In genomic region chr11:57742087-57742452, GRCh38 we compare ENCODE assay signal across 9 cellular contexts. TPM values are rescaled to one million over a fixed set of nuclear protein-coding genes. Genes with fewer than 3 reads are reported as not detected.
DNase-seq lines count a peak whose midpoint lies in the region.
"Had no signal": no experiment of that assay in that cellular context is flagged by ENCODE, and none has a peak within 500 bp of the region (broad histone marks: within the 10 kb centered on the region; RNA-seq: fewer than 3 reads in every experiment).

No MANE protein-coding gene starts in this region.

- H3K4me1 ChIP-seq in iPS-18a (ENCODE audit: control insufficient read depth, low read depth, low read length) (peaks cover 8% of the 10 kb centered on the region), stomach smooth muscle (ENCODE audit: control insufficient read depth, insufficient read depth, low read length) (peaks cover 13% of the 10 kb centered on the region)

- H3K27me3 ChIP-seq in iPS-18a (ENCODE audit: control insufficient read depth, insufficient read depth, low read length) (no peaks in the 10 kb centered on the region), stomach smooth muscle (ENCODE audit: control insufficient read depth in 1 of 2, insufficient read depth in 2 of 2, low read length in 2 of 2) (no peaks in the 10 kb centered on the region)

- H3K4me1 Mint-ChIP-seq in activated CD4-positive, alpha-beta memory T cell treated with anti-CD3 and anti-CD28 coated beads, Interleukin-2, amount 10 ng/mL, durations not matched to agents 7 days and 5 days, result peaks cover 28% of the 10 kb centered on the region

- CTCF ChIA-PET in activated CD4-positive, alpha-beta memory T cell treated with anti-CD3 and anti-CD28 coated beads, Interleukin-2, amount 10 ng/mL, durations not matched to agents 7 days and 5 days (lab: Charles Lee), result interaction anchor here (0.6 to 4.1 kb wide), 6 partner anchors 10 to 174 kb away, joined by 4 to 35 read pairs (median 4); partner anchors contain the start of genes BTBD18 and UBE2L6

- peak overlapping the region; percentile 98 for H3K4me3 Mint-ChIP-seq in activated CD4-positive, alpha-beta memory T cell treated with anti-CD3 and anti-CD28 coated beads, Interleukin-2, amount 10 ng/mL, durations not matched to agents 7 days and 5 days

- peak; percentile 16 for DNase-seq in SIG-M5 treated with dmso at 0.1 percent for 504 hours (lab: John Stamatoyannopoulos, UW; ENCODE audit: unreplicated experiment)
- DNase-seq in SIG-M5 (lab: John Stamatoyannopoulos, UW), result no peak
- no peak for DNase-seq in activated CD4-positive, alpha-beta memory T cell treated with anti-CD3 and anti-CD28 coated beads, Interleukin-2, amount 10 ng/mL, durations not matched to agents 7 days and 5 days
- DNase-seq in midbrain (lab: John Stamatoyannopoulos, UW), result no peak
- DNase-seq in T1000 (lab: John Stamatoyannopoulos, UW), result no peak
- no peak for DNase-seq in NCI-H1092 treated with DMSO at 0.1 percent for 48 hours (lab: John Stamatoyannopoulos, UW)

- H3K27ac ChIP-seq in iPS-18a (ENCODE audit: low read length), result peak overlapping the region; percentile 72
- peak overlapping the region; percentile 85 for H3K27ac ChIP-seq in stomach smooth muscle (ENCODE audit: low read length)

- H3K36me3 Mint-ChIP-seq in activated CD4-positive, alpha-beta memory T cell treated with anti-CD3 and anti-CD28 coated beads, Interleukin-2, amount 10 ng/mL, durations not matched to agents 7 days and 5 days (ENCODE audit: low read depth), result peaks cover 68% of the 10 kb centered on the region

- no peaks in the 10 kb centered on the region for H3K9me3 Mint-ChIP-seq in activated CD4-positive, alpha-beta memory T cell treated with anti-CD3 and anti-CD28 coated beads, Interleukin-2, amount 10 ng/mL, durations not matched to agents 7 days and 5 days

- peak overlapping the region; percentile 95 for H3K27ac Mint-ChIP-seq in activated CD4-positive, alpha-beta memory T cell treated with anti-CD3 and anti-CD28 coated beads, Interleukin-2, amount 10 ng/mL, durations not matched to agents 7 days and 5 days

- H3K36me3 ChIP-seq in iPS-18a (ENCODE audit: control insufficient read depth, low read depth, low read length), result peaks cover 49% of the 10 kb centered on the region
- peaks cover 37 to 41% of the 10 kb centered on the region in 2 donors for H3K36me3 ChIP-seq in stomach smooth muscle (ENCODE audit: control insufficient read depth in 2 of 2, insufficient read depth in 2 of 2, low read length in 2 of 2)

- POLR2A ChIA-PET in activated CD4-positive, alpha-beta memory T cell treated with anti-CD3 and anti-CD28 coated beads, Interleukin-2, amount 10 ng/mL, durations not matched to agents 7 days and 5 days (lab: Charles Lee), result interaction anchor here (0.7 to 3.1 kb wide), 28 partner anchors 10 to 1402 kb away, joined by 3 to 54 read pairs (median 4); partner anchors contain the start of genes BTBD18, CLP1, FAM111B and MED19

- H3K4me3 ChIP-seq in iPS-18a (ENCODE audit: low read length) (peak overlapping the region; percentile 91), stomach smooth muscle (ENCODE audit: low read length in 2 of 2) (peak overlapping the region; percentile 79 to 88)

- no peaks in the 10 kb centered on the region for H3K27me3 Mint-ChIP-seq in activated CD4-positive, alpha-beta memory T cell treated with anti-CD3 and anti-CD28 coated beads, Interleukin-2, amount 10 ng/mL, durations not matched to agents 7 days and 5 days

- peak overlapping the region; percentile 95 for H3K9ac ChIP-seq in iPS-18a (ENCODE audit: low read length)
- H3K9ac ChIP-seq in stomach smooth muscle (ENCODE audit: low read length in 2 of 2), result peak overlapping the region; percentile 91 to 97

- H3K9me3 ChIP-seq in iPS-18a (ENCODE audit: control insufficient read depth, low read depth, low read length) (no peaks in the 10 kb centered on the region), stomach smooth muscle (ENCODE audit: control insufficient read depth in 2 of 2, low read length in 2 of 2) (no peaks in the 10 kb centered on the region)

RNA-seq across cellular contexts. Expression of gene SELENOH, which starts 0.8 kb away (rescaled TPM):
- 100 to 1,000 TPM; 148 to 162 TPM for total RNA-seq in activated CD4-positive, alpha-beta memory T cell treated with anti-CD3 and anti-CD28 coated beads, Interleukin-2, amount 10 ng/mL, durations not matched to agents 7 days and 5 days

RNA-seq across cellular contexts. Expression of gene BTBD18, which starts 9.5 kb away (rescaled TPM):
- not detected for total RNA-seq in activated CD4-positive, alpha-beta memory T cell treated with anti-CD3 and anti-CD28 coated beads, Interleukin-2, amount 10 ng/mL, durations not matched to agents 7 days and 5 days
- total RNA-seq: SK-MEL-5 had no signal

RNA-seq across cellular contexts. Expression of gene CTNND1, which starts 19.5 kb away (rescaled TPM):
- 1 to 10 TPM; 2.4 to 4.5 TPM for total RNA-seq in activated CD4-positive, alpha-beta memory T cell treated with anti-CD3 and anti-CD28 coated beads, Interleukin-2, amount 10 ng/mL, durations not matched to agents 7 days and 5 days

RNA-seq across cellular contexts. Expression of gene TMX2, which starts 29.7 kb away (rescaled TPM):
- total RNA-seq in activated CD4-positive, alpha-beta memory T cell treated with anti-CD3 and anti-CD28 coated beads, Interleukin-2, amount 10 ng/mL, durations not matched to agents 7 days and 5 days, result 10 to 100 TPM; 47.0 to 53.6 TPM

RNA-seq across cellular contexts. Expression of gene MED19, which starts 30.1 kb away (rescaled TPM):
- 10 to 100 TPM; 13.9 to 14.1 TPM for total RNA-seq in activated CD4-positive, alpha-beta memory T cell treated with anti-CD3 and anti-CD28 coated beads, Interleukin-2, amount 10 ng/mL, durations not matched to agents 7 days and 5 days
